Comparison of ENCODE assay signal across 11 cellular contexts in the genomic region with DNA sequence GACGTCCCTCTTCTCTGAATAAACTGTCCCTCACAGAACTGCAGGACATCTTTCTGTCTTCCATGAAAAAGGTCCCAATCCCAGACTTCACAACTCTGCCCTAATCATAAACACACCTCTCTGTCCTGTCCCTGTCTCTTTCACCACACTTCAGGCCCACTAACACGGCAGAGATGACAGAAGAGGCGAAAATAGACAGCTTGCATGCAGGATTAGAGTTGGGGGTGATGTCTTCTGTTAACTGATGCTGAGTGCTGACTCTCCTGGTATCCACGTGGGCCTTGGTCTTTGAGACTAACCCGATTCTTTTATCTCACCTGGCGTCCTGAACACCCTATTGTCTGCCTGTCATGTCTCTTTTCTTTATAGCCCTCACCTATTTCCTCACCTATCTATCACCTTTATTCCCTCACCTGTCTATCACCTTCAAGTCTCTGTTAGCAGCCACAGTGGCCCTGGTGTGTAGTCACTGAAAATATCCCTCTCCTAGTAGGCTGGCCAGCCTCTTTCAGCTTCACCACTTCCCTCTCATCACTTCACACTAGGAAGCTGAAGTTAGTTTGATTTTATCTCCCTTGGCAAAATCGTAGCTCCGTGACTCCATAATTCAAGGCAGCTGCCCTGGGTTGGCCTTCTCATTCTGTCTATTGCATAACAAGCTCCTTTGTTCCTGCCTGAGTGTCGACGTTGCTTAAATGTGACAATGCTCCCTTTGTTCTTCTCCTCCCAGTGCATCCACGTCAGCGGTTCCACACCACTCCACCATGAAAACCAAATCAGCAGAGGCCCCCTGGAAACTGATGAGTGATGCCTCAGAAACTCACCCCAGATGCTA. TPM values are rescaled to one million over a fixed set of nuclear protein-coding genes. Genes with fewer than 3 reads are reported as not detected.
DNase-seq lines count a peak whose midpoint lies in the region; ATAC-seq and TF ChIP-seq lines count a peak whose summit lies in the region.
"Had no signal": no experiment of that assay in that cellular context is flagged by ENCODE, and none has a peak within 500 bp of the region (broad histone marks: within the 10 kb centered on the region; RNA-seq: fewer than 3 reads in every experiment).

No MANE protein-coding gene starts in this region.

- peaks cover 35 to 62% of the 10 kb centered on the region in 2 donors for H3K27me3 Mint-ChIP-seq in natural killer cell treated with Interleukin-12 subunit alpha and Interleukin-12 subunit beta and Interleukin-15 and Interleukin-18, amount 100 ng/mL, for 72 hours

- peak; percentile 25 for DNase-seq in AG09309 (ENCODE audit: low read depth)
- DNase-seq in NCI-H1048 (lab: John Stamatoyannopoulos, UW), result peak; percentile 43
- DNase-seq in cardiac fibroblast (ENCODE audit: low read depth in 2 of 2), result peak; percentile 83 to 88
- DNase-seq in medulla oblongata (ENCODE audit: extremely low spot score), result peak; percentile 92
- no peak for DNase-seq in effector CD8-positive, alpha-beta T cell (lab: John Stamatoyannopoulos, UW)
- DNase-seq in esophagus squamous epithelium (lab: John Stamatoyannopoulos, UW), result no peak
- no peak for DNase-seq in natural killer cell treated with Interleukin-12 subunit alpha and Interleukin-12 subunit beta and Interleukin-15 and Interleukin-18, amount 100 ng/mL, for 72 hours (ENCODE audit: low spot score)
- DNase-seq: activated naive CD4-positive, alpha-beta T cell treated with anti-CD3 and anti-CD28 coated beads for 36 hours; stimulated activated CD4-positive, alpha-beta T cell treated with anti-CD3 and anti-CD28 coated beads, Interleukin-2, amount 100 ng/mL, for 48 hours had no signal

- H3K4me1 Mint-ChIP-seq in natural killer cell treated with Interleukin-12 subunit alpha and Interleukin-12 subunit beta and Interleukin-15 and Interleukin-18, amount 100 ng/mL, for 72 hours (ENCODE audit: low read depth in 2 of 2), result no peaks in the 10 kb centered on the region

- H3K27ac Mint-ChIP-seq in natural killer cell treated with Interleukin-12 subunit alpha and Interleukin-12 subunit beta and Interleukin-15 and Interleukin-18, amount 100 ng/mL, for 72 hours, result no peak overlapping the region
- H3K27ac Mint-ChIP-seq: activated naive CD4-positive, alpha-beta T cell treated with anti-CD3 and anti-CD28 coated beads for 36 hours had no signal

- TF ChIP-seq CTCF in AG09309 (IDR thresholded peaks at IDR 0.05; ENCODE audit: control insufficient read depth, insufficient read depth, low read depth, low read length, missing control alignments) (no peak), cardiac fibroblast (IDR thresholded peaks at IDR 0.05; ENCODE audit: low read depth, low read length) (no peak), esophagus squamous epithelium (IDR thresholded peaks at IDR 0.05) (no peak)

- no peaks in the 10 kb centered on the region for H3K9me3 ChIP-seq in esophagus squamous epithelium

- peaks cover 0 to 41% (median 0%) of the 10 kb centered on the region in 4 donors for H3K27me3 ChIP-seq in esophagus squamous epithelium

- intact Hi-C loops in esophagus squamous epithelium (cut with DNase I), result no loop called here

- no peak for ATAC-seq in GM19035 (IDR thresholded peaks at IDR 0.05; ENCODE audit: unreplicated experiment)
- ATAC-seq in natural killer cell treated with Interleukin-12 subunit alpha and Interleukin-12 subunit beta and Interleukin-15 and Interleukin-18, amount 100 ng/mL, for 72 hours, result no peak

- TF ChIP-seq POLR2A in esophagus squamous epithelium (IDR thresholded peaks at IDR 0.05), result no peak

- 36 to 45% methylated on average over 12 of the region's 12 CpGs for WGBS in esophagus squamous epithelium, 2 donors

- H3K9me3 Mint-ChIP-seq in natural killer cell treated with Interleukin-12 subunit alpha and Interleukin-12 subunit beta and Interleukin-15 and Interleukin-18, amount 100 ng/mL, for 72 hours, result no peaks in the 10 kb centered on the region
- H3K9me3 Mint-ChIP-seq: activated naive CD4-positive, alpha-beta T cell treated with anti-CD3 and anti-CD28 coated beads for 36 hours had no signal

- H3K27ac ChIP-seq in esophagus squamous epithelium, result no peak overlapping the region
- H3K27ac ChIP-seq: HL-60 had no signal

- H3K4me3 ChIP-seq in AG09309 (ENCODE audit: control insufficient read depth, low read depth, low read length) (no peak overlapping the region), cardiac fibroblast (replicated peaks in 1 of 2; ENCODE audit: low read depth in 2 of 2, low read length in 2 of 2) (no peak overlapping the region), esophagus squamous epithelium (no peak overlapping the region)

- H3K36me3 ChIP-seq in esophagus squamous epithelium, result no peaks in the 10 kb centered on the region

- H3K4me1 ChIP-seq in esophagus squamous epithelium, result no peaks in the 10 kb centered on the region

- H3K36me3 Mint-ChIP-seq in natural killer cell treated with Interleukin-12 subunit alpha and Interleukin-12 subunit beta and Interleukin-15 and Interleukin-18, amount 100 ng/mL, for 72 hours, result no peaks in the 10 kb centered on the region

- no peak overlapping the region for H3K4me3 Mint-ChIP-seq in natural killer cell treated with Interleukin-12 subunit alpha and Interleukin-12 subunit beta and Interleukin-15 and Interleukin-18, amount 100 ng/mL, for 72 hours
- H3K4me3 Mint-ChIP-seq: activated naive CD4-positive, alpha-beta T cell treated with anti-CD3 and anti-CD28 coated beads for 36 hours had no signal

RNA-seq across cellular contexts. Expression of gene DRD2, which starts 30.6 kb away (rescaled TPM):
- total RNA-seq in esophagus squamous epithelium, result under 1 TPM in 1 of 4 donors, not detected in 3; 0.38 TPM
- total RNA-seq in natural killer cell treated with Interleukin-12 subunit alpha and Interleukin-12 subunit beta and Interleukin-15 and Interleukin-18, amount 100 ng/mL, for 72 hours, result not detected
- total RNA-seq: activated naive CD4-positive, alpha-beta T cell treated with anti-CD3 and anti-CD28 coated beads for 36 hours had no signal

Comparison
In these comparisons a context has a peak if more than half of its experiments do, and no peak if none do; other contexts are left out.
1. DNase-seq: peak in AG09309 (single experiment), NCI-H1048 (single experiment), cardiac fibroblast (2 of 2) and medulla oblongata (single experiment); none in effector CD8-positive, alpha-beta T cell (single experiment), esophagus squamous epithelium (single experiment) and natural killer cell treated with Interleukin-12 subunit alpha and Interleukin-12 subunit beta and Interleukin-15 and Interleukin-18, amount 100 ng/mL, for 72 hours (single experiment).